Comparison of ENCODE assay signal across 1 cellular context in the genomic region with DNA sequence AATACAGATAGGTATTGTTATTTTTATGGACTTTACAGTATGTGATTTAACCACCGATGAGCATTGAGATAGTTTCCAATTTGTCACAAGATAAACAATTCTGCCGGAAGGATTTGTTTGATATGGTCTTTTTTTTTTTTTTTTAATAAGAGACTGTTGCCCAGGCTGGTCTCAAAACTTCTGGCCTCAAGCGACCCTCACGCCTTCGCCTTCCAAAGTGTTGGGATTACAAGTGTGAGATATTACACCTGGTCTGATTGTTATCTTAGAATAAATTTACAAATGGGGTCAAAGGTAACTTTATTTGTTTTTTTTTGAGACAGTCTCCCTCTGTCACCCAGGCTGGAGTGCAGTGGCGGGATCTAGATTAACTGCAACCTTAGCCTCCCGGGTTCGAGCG.
TF ChIP-seq lines count a peak whose summit lies in the region.

No MANE protein-coding gene starts in this region.

TF ChIP-seq in K562, 482 proteins besides CTCF, POLR2A, EP300 and RAD21:
- TF ChIP-seq FOXM1 (IDR thresholded peaks at IDR 0.05; ENCODE audit: low read depth): no peak
- no peak for TF ChIP-seq FOXM1 (CRISPR knock-in tag; IDR thresholded peaks at IDR 0.05; ENCODE audit: low read depth)
- TF ChIP-seq TAF9B (IDR thresholded peaks at IDR 0.05; ENCODE audit: partially characterized antibody): no peak
- TF ChIP-seq, protein P1, sequence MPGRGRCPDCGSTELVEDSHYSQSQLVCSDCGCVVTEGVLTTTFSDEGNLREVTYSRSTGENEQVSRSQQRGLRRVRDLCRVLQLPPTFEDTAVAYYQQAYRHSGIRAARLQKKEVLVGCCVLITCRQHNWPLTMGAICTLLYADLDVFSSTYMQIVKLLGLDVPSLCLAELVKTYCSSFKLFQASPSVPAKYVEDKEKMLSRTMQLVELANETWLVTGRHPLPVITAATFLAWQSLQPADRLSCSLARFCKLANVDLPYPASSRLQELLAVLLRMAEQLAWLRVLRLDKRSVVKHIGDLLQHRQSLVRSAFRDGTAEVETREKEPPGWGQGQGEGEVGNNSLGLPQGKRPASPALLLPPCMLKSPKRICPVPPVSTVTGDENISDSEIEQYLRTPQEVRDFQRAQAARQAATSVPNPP (IDR thresholded peaks at IDR 0.05; ENCODE audit: borderline replicate concordance, insufficient read depth, insufficient read length): no peak
- TF ChIP-seq ZNF445 (CRISPR knock-in tag; IDR thresholded peaks at IDR 0.05; ENCODE audit: low read depth): no peak
- TF ChIP-seq KDM5B (IDR thresholded peaks at IDR 0.05; ENCODE audit: insufficient replicate concordance, low read depth, low read length): no peak
- no peak for TF ChIP-seq ZNF134 (CRISPR knock-in tag; conservative IDR thresholded peaks at IDR 0.05)
- no peak for TF ChIP-seq ZNF354B (CRISPR knock-in tag; IDR thresholded peaks at IDR 0.05)
- no peak for TF ChIP-seq JUND (IDR thresholded peaks at IDR 0.05; ENCODE audit: borderline replicate concordance, low read depth, low read length)
- no peak for TF ChIP-seq JUND (tag; IDR thresholded peaks at IDR 0.05; ENCODE audit: borderline replicate concordance, low read depth, low read length)
- no peak for TF ChIP-seq MXI1 (IDR thresholded peaks at IDR 0.05; ENCODE audit: low read depth, low read length)
- TF ChIP-seq RCOR1 (IDR thresholded peaks at IDR 0.05; ENCODE audit: borderline replicate concordance in 1 of 2, low read depth in 2 of 2, low read length in 2 of 2): no peak
- no peak for TF ChIP-seq GATAD2A (IDR thresholded peaks at IDR 0.05)
- TF ChIP-seq ZNF644 (tag; IDR thresholded peaks at IDR 0.05; ENCODE audit: low read depth): no peak
- TF ChIP-seq, protein P2, sequence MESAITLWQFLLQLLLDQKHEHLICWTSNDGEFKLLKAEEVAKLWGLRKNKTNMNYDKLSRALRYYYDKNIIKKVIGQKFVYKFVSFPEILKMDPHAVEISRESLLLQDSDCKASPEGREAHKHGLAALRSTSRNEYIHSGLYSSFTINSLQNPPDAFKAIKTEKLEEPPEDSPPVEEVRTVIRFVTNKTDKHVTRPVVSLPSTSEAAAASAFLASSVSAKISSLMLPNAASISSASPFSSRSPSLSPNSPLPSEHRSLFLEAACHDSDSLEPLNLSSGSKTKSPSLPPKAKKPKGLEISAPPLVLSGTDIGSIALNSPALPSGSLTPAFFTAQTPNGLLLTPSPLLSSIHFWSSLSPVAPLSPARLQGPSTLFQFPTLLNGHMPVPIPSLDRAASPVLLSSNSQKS (CRISPR knock-in tag; IDR thresholded peaks at IDR 0.05): no peak
- no peak for TF ChIP-seq PHTF2 (CRISPR knock-in tag; IDR thresholded peaks at IDR 0.05)
- TF ChIP-seq MYBL2 (IDR thresholded peaks at IDR 0.05; ENCODE audit: low read depth): no peak
- TF ChIP-seq MYBL2 (CRISPR knock-in tag; IDR thresholded peaks at IDR 0.05; ENCODE audit: borderline replicate concordance): no peak
